ENCODE assay signal across 12 cellular contexts in genomic region chr1:226712779-226713420, GRCh38. TPM values are rescaled to one million over a fixed set of nuclear protein-coding genes. Genes with fewer than 3 reads are reported as not detected.
DNase-seq lines count a peak whose midpoint lies in the region; ATAC-seq, FAIRE-seq and TF ChIP-seq lines count a peak whose summit lies in the region.
"Had no signal": no experiment of that assay in that cellular context is flagged by ENCODE, and none has a peak within 500 bp of the region (broad histone marks: within the 10 kb centered on the region; RNA-seq: fewer than 3 reads in every experiment).

No MANE protein-coding gene starts in this region.

- no peak; the same call in 1 of the 2 replicates for TF ChIP-seq POLR2A in GM12891 (IDR thresholded peaks at IDR 0.05; ENCODE audit: low read depth, low read length)

- TF ChIP-seq CTCF in VCaP (conservative IDR thresholded peaks at IDR 0.05) (no peak), nephron (IDR thresholded peaks at IDR 0.05; ENCODE audit: unreplicated experiment in 3 of 3) (no peak)

- no peak overlapping the region for H3K4me3 Mint-ChIP-seq in nephron
- H3K4me3 Mint-ChIP-seq: GM23338 had no signal

- peak; percentile 14 for ATAC-seq in GM21576 (IDR thresholded peaks at IDR 0.05; ENCODE audit: unreplicated experiment)
- ATAC-seq: GM23338 had no signal

- H3K27ac ChIP-seq in VCaP: peak overlapping the region; percentile 54

- FAIRE-seq in GM12891 (lab: Jason Lieb, UNC): peak; percentile 98
- FAIRE-seq: astrocyte had no signal

- DNase-seq in GM12891 (ENCODE audit: insufficient read length, low spot score) (no peak), AG20443 (ENCODE audit: low spot score) (no peak), D341Med (ENCODE audit: low spot score) (no peak), NOMO-1 treated with dmso at 0.1 percent for 144 hours (lab: John Stamatoyannopoulos, UW; ENCODE audit: unreplicated experiment) (no peak), islet precursor cell (no peak)
- DNase-seq: mammary epithelial cell; stimulated activated CD4-positive, alpha-beta T cell treated with anti-CD3 and anti-CD28 coated beads, Interleukin-2, amount 100 ng/mL, for 48 hours had no signal

- no peaks in the 10 kb centered on the region for H3K9me3 Mint-ChIP-seq in nephron
- H3K9me3 Mint-ChIP-seq: GM23338 had no signal

- H3K36me3 Mint-ChIP-seq in nephron (ENCODE audit: low read depth): peaks cover 4% of the 10 kb centered on the region

- H3K27ac Mint-ChIP-seq in nephron: peak overlapping the region; percentile 4 to 35 (median 12)
- H3K27ac Mint-ChIP-seq: GM23338 had no signal

- peaks cover 42% of the 10 kb centered on the region for H3K4me1 Mint-ChIP-seq in nephron

- H3K27me3 Mint-ChIP-seq in nephron (ENCODE audit: low read depth): peaks cover 3% of the 10 kb centered on the region

TF ChIP-seq in GM12891, 5 proteins besides CTCF, POLR2A, EP300 and RAD21:
- TF ChIP-seq POLR2AphosphoS5 (IDR thresholded peaks at IDR 0.05; ENCODE audit: low read depth, low read length) (no peak; the same call in 1 of the 2 replicates), POU2F2 (IDR thresholded peaks at IDR 0.05; ENCODE audit: low read depth, low read length) (peak; percentile 43; the same call in 1 of the 2 replicates)

RNA-seq across cellular contexts. Expression of gene ITPKB, which starts 26.2 kb away (rescaled TPM):
- polyA plus RNA-seq in GM12891 (2012; ENCODE audit: low read depth, missing spikeins): 15.8 TPM
